In genomic region chr9:127035423-127035822, GRCh38 we compare ENCODE assay signal across 14 cellular contexts.
DNase-seq lines count a peak whose midpoint lies in the region; ATAC-seq and TF ChIP-seq lines count a peak whose summit lies in the region.
"Had no signal": no experiment of that assay in that cellular context is flagged by ENCODE, and none has a peak within 500 bp of the region (broad histone marks: within the 10 kb centered on the region; RNA-seq: fewer than 3 reads in every experiment).

No MANE protein-coding gene starts in this region.

- H3K4me3 ChIP-seq in AG10803 (ENCODE audit: low read length) (no peak overlapping the region), endodermal cell (ENCODE audit: low read length) (no peak overlapping the region), right atrium auricular region (no peak overlapping the region), skeletal muscle cell (ENCODE audit: low read depth, low read length) (no peak overlapping the region)

- no peak overlapping the region for H3K4me3 Mint-ChIP-seq in endodermal cell
- H3K4me3 Mint-ChIP-seq in stimulated activated naive B cell treated with anti-CD40 and anti-IgM and Interleukin-4, amounts not matched to agents 10 μg/mL and 1 μg/mL and 100 μg/mL, for 72 hours, result no peak overlapping the region
- H3K4me3 Mint-ChIP-seq: activated naive CD8-positive, alpha-beta T cell treated with anti-CD3 and anti-CD28 coated beads, Interleukin-2, amount 10 ng/mL, durations not matched to agents 7 days and 5 days had no signal

- no peaks in the 10 kb centered on the region for H3K27me3 Mint-ChIP-seq in endodermal cell (ENCODE audit: insufficient read depth)
- no peaks in the 10 kb centered on the region for H3K27me3 Mint-ChIP-seq in stimulated activated naive B cell treated with anti-CD40 and anti-IgM and Interleukin-4, amounts not matched to agents 10 μg/mL and 1 μg/mL and 100 μg/mL, for 72 hours

- H3K4me1 Mint-ChIP-seq in endodermal cell, result peaks cover 15% of the 10 kb centered on the region
- H3K4me1 Mint-ChIP-seq in stimulated activated naive B cell treated with anti-CD40 and anti-IgM and Interleukin-4, amounts not matched to agents 10 μg/mL and 1 μg/mL and 100 μg/mL, for 72 hours, result no peaks in the 10 kb centered on the region
- H3K4me1 Mint-ChIP-seq: activated naive CD8-positive, alpha-beta T cell treated with anti-CD3 and anti-CD28 coated beads, Interleukin-2, amount 10 ng/mL, durations not matched to agents 7 days and 5 days had no signal

- no peaks in the 10 kb centered on the region for H3K36me3 ChIP-seq in endodermal cell (ENCODE audit: control insufficient read depth, insufficient read depth, low read length)
- no peaks in the 10 kb centered on the region for H3K36me3 ChIP-seq in right atrium auricular region

- H3K9me3 Mint-ChIP-seq in endodermal cell, result no peaks in the 10 kb centered on the region
- H3K9me3 Mint-ChIP-seq in stimulated activated naive B cell treated with anti-CD40 and anti-IgM and Interleukin-4, amounts not matched to agents 10 μg/mL and 1 μg/mL and 100 μg/mL, for 72 hours, result no peaks in the 10 kb centered on the region
- H3K9me3 Mint-ChIP-seq: activated naive CD8-positive, alpha-beta T cell treated with anti-CD3 and anti-CD28 coated beads, Interleukin-2, amount 10 ng/mL, durations not matched to agents 7 days and 5 days had no signal

- H3K36me3 Mint-ChIP-seq in endodermal cell (ENCODE audit: low read depth), result no peaks in the 10 kb centered on the region
- H3K36me3 Mint-ChIP-seq in stimulated activated naive B cell treated with anti-CD40 and anti-IgM and Interleukin-4, amounts not matched to agents 10 μg/mL and 1 μg/mL and 100 μg/mL, for 72 hours, result peaks cover 3% of the 10 kb centered on the region in 2 donors
- H3K36me3 Mint-ChIP-seq: activated naive CD8-positive, alpha-beta T cell treated with anti-CD3 and anti-CD28 coated beads, Interleukin-2, amount 10 ng/mL, durations not matched to agents 7 days and 5 days had no signal

- no peak for ATAC-seq in stimulated activated naive B cell treated with anti-CD40 and anti-IgM and Interleukin-4, amounts not matched to agents 10 μg/mL and 1 μg/mL and 100 μg/mL, for 72 hours (replicated peaks)

- no peaks in the 10 kb centered on the region for H3K9me3 ChIP-seq in endodermal cell (ENCODE audit: control insufficient read depth, low read length)
- H3K9me3 ChIP-seq in right atrium auricular region, result no peaks in the 10 kb centered on the region

- H3K4me1 ChIP-seq in endodermal cell (ENCODE audit: control insufficient read depth, insufficient read depth, low read length) (peaks cover 15% of the 10 kb centered on the region), right atrium auricular region (peaks cover 0 to 34% of the 10 kb centered on the region in 2 donors)

- H3K9ac ChIP-seq in endodermal cell (ENCODE audit: extremely low read depth, low read length, poor library complexity, severe bottlenecking), result no peak overlapping the region

- no peaks in the 10 kb centered on the region for H3K27me3 ChIP-seq in endodermal cell (ENCODE audit: control insufficient read depth, insufficient read depth, low read length, poor library complexity, severe bottlenecking)
- H3K27me3 ChIP-seq in right atrium auricular region, result no peaks in the 10 kb centered on the region

- no peak overlapping the region for H3K27ac ChIP-seq in endodermal cell (ENCODE audit: low read depth, low read length)
- peak overlapping the region; percentile 38 to 69 for H3K27ac ChIP-seq in right atrium auricular region

- no peak overlapping the region for H3K27ac Mint-ChIP-seq in endodermal cell
- H3K27ac Mint-ChIP-seq in stimulated activated naive B cell treated with anti-CD40 and anti-IgM and Interleukin-4, amounts not matched to agents 10 μg/mL and 1 μg/mL and 100 μg/mL, for 72 hours, result no peak overlapping the region

- WGBS in endodermal cell (ENCODE audit: insufficient coverage in 1 of 2, insufficient read length in 1 of 2), 2 experiments, result 81 to 89% methylated on average over 2 to 4 of the region's 4 CpGs

- peak; percentile 70 for DNase-seq in AG10803 (ENCODE audit: low read depth)
- DNase-seq in endodermal cell, result peak; percentile 15
- DNase-seq in right atrium auricular region (ENCODE audit: low spot score), result peak; percentile 89
- DNase-seq in skeletal muscle cell (ENCODE audit: low read depth), result peak; percentile 75
- DNase-seq in NCI-H1417 (lab: John Stamatoyannopoulos, UW), result no peak
- DNase-seq in activated naive CD4-positive, alpha-beta T cell treated with anti-CD3 and anti-CD28 coated beads, Interleukin-2, amount 50 U/mL, for 16 hours, result no peak
- no peak for DNase-seq in NOMO-1 treated with dmso at 0.1 percent for 144 hours (lab: John Stamatoyannopoulos, UW; ENCODE audit: unreplicated experiment)
- DNase-seq in stimulated activated naive B cell treated with anti-CD40 and anti-IgM and Interleukin-4, amounts not matched to agents 10 μg/mL and 1 μg/mL and 100 μg/mL, for 72 hours, result no peak
- DNase-seq: activated CD4-positive, alpha-beta T cell treated with anti-CD3 and anti-CD28 coated beads for 48 hours; activated naive CD8-positive, alpha-beta T cell treated with anti-CD3 and anti-CD28 coated beads, Interleukin-2, amount 10 ng/mL, durations not matched to agents 7 days and 5 days; COR-L47; cortex of kidney; foreskin melanocyte; SHP77 treated with DMSO at 0.1 percent for 48 hours had no signal

- TF ChIP-seq CTCF in AG10803 (conservative IDR thresholded peaks at IDR 0.05; ENCODE audit: low read length), result no peak
- TF ChIP-seq CTCF in endodermal cell (conservative IDR thresholded peaks at IDR 0.05), result no peak
- no peak for TF ChIP-seq CTCF in right atrium auricular region (IDR thresholded peaks at IDR 0.05)

Comparison
In these comparisons a context has a peak if more than half of its experiments do, and no peak if none do; other contexts are left out.
1. DNase-seq: peak in AG10803 (single experiment), endodermal cell (single experiment), right atrium auricular region (single experiment) and skeletal muscle cell (single experiment); none in NCI-H1417 (0 of 3), activated naive CD4-positive, alpha-beta T cell treated with anti-CD3 and anti-CD28 coated beads, Interleukin-2, amount 50 U/mL, for 16 hours (single experiment), NOMO-1 treated with dmso at 0.1 percent for 144 hours (single experiment) and stimulated activated naive B cell treated with anti-CD40 and anti-IgM and Interleukin-4, amounts not matched to agents 10 μg/mL and 1 μg/mL and 100 μg/mL, for 72 hours (single experiment).